14 cellular contexts compared by ENCODE assay signal in genomic region chr4:144903953-144904711, GRCh38.
DNase-seq lines count a peak whose midpoint lies in the region; ATAC-seq and TF ChIP-seq lines count a peak whose summit lies in the region.
"Had no signal": no experiment of that assay in that cellular context is flagged by ENCODE, and none has a peak within 500 bp of the region (broad histone marks: within the 10 kb centered on the region; RNA-seq: fewer than 3 reads in every experiment).

No MANE protein-coding gene starts in this region.

- H3K36me3 ChIP-seq in right atrium auricular region: no peaks in the 10 kb centered on the region

- DNase-seq in Right ventricle myocardium inferior (ENCODE audit: missing footprints) (no peak), right atrium auricular region (ENCODE audit: low spot score) (no peak), astrocyte of the cerebellum (ENCODE audit: low read depth) (peak; percentile 27), foreskin melanocyte (peak; percentile 91), stromal cell of bone marrow (ENCODE audit: low read depth) (peak; percentile 69), D341Med (ENCODE audit: low spot score) (no peak), AML-193 (lab: John Stamatoyannopoulos, UW) (no peak), SKM-1 treated with dmso at 0.1 percent for 144 hours (lab: John Stamatoyannopoulos, UW; ENCODE audit: unreplicated experiment) (no peak)
- DNase-seq: activated naive CD4-positive, alpha-beta T cell treated with anti-CD3 and anti-CD28 coated beads, Interleukin-2, amount 50 U/mL, for 16 hours; erythroblast; NCI-H1105 treated with DMSO at 0.1 percent for 48 hours; NCI-H345; nephron progenitor cell had no signal

- intact Hi-C loops in Right ventricle myocardium inferior (cut with DNase I): no loop called here

- in situ Hi-C loops in astrocyte of the cerebellum (cut with HindIII; ENCODE audit: low sequenced_read_pairs): no loop called here

- no peak overlapping the region for H3K4me3 ChIP-seq in right atrium auricular region
- no peak overlapping the region for H3K4me3 ChIP-seq in astrocyte of the cerebellum (ENCODE audit: low read depth, low read length)
- H3K4me3 ChIP-seq: lung had no signal

- ATAC-seq in Right ventricle myocardium inferior: peak; percentile 62

- no peak overlapping the region for H3K27ac ChIP-seq in right atrium auricular region

- no peak for TF ChIP-seq CTCF in right atrium auricular region (IDR thresholded peaks at IDR 0.05)
- no peak for TF ChIP-seq CTCF in astrocyte of the cerebellum (IDR thresholded peaks at IDR 0.05; ENCODE audit: low read depth, low read length, missing control alignments)

- no peaks in the 10 kb centered on the region for H3K27me3 ChIP-seq in right atrium auricular region

- no peaks in the 10 kb centered on the region for H3K4me1 ChIP-seq in right atrium auricular region

- no peaks in the 10 kb centered on the region for H3K9me3 ChIP-seq in right atrium auricular region

Comparison
In these comparisons a context has a peak if more than half of its experiments do, and no peak if none do; other contexts are left out.
1. DNase-seq: peak in astrocyte of the cerebellum (single experiment), foreskin melanocyte (single experiment) and stromal cell of bone marrow (single experiment); none in Right ventricle myocardium inferior (single experiment), right atrium auricular region (single experiment), D341Med (single experiment), AML-193 (0 of 2) and SKM-1 treated with dmso at 0.1 percent for 144 hours (single experiment).